In the genomic region with DNA sequence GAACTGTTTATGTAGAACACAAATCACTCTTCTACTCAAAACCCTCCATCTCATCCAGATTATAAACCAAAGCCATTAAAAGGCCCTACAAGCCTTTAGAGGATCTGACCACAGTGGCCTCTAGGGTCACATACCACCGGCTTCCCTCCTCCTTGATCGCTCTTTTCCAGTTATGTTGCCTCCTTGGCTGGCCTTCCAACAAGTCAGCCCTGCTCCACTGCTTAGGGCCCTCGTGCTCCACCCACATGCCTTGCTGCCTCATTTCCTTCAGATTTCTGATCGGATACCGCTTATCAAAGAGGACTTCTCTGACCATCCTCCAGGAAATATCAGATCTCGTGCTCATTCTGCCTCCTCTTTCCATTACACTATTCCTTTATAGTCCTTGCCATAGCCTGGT, we compare ENCODE assay signal across 16 cellular contexts.
"Had no signal": no experiment of that assay in that cellular context is flagged by ENCODE, and none has a peak within 500 bp of the region (broad histone marks: within the 10 kb centered on the region; RNA-seq: fewer than 3 reads in every experiment).

No MANE protein-coding gene starts in this region.

- H3K36me3 Mint-ChIP-seq: naive thymus-derived CD8-positive, alpha-beta T cell had no signal

- H3K4me3 ChIP-seq: dorsolateral prefrontal cortex, left lung, smooth muscle cell, suprapubic skin, upper lobe of right lung had no signal

- H3K27ac ChIP-seq: dorsolateral prefrontal cortex, left lung, neutrophil, suprapubic skin, upper lobe of right lung had no signal

- H3K4me1 Mint-ChIP-seq: naive thymus-derived CD8-positive, alpha-beta T cell had no signal

- H3K27me3 ChIP-seq: dorsolateral prefrontal cortex, left lung, suprapubic skin, upper lobe of right lung had no signal

- FAIRE-seq: kidney had no signal

- DNase-seq: activated CD4-positive, alpha-beta T cell treated with anti-CD3 and anti-CD28 coated beads, Interleukin-2, amount 50 U/mL, for 1 hour; activated CD8-positive, alpha-beta memory T cell treated with anti-CD3 and anti-CD28 coated beads for 24 hours; dorsolateral prefrontal cortex; endodermal cell; hypothalamus; kidney; left lung; naive thymus-derived CD8-positive, alpha-beta T cell; right cardiac atrium; upper lobe of right lung had no signal

- ATAC-seq: activated CD4-positive, CD25-positive, alpha-beta regulatory T cell treated with anti-CD3 and anti-CD28 coated beads, Interleukin-2, amount 50 U/mL, for 24 hours; left lung; naive thymus-derived CD8-positive, alpha-beta T cell; right cardiac atrium; upper lobe of right lung had no signal

- H3K36me3 ChIP-seq: left lung, neutrophil, suprapubic skin, upper lobe of right lung had no signal

- H3K4me2 ChIP-seq: smooth muscle cell had no signal

- H3K9me3 Mint-ChIP-seq: activated T-helper 1 cell treated with anti-CD3 and anti-CD28 coated beads, Interleukin-12 subunit alpha, Interleukin-12 subunit beta, Interleukin-2, Interleukin-4 antibody, amounts not matched to agents 30 ng/mL and 10 ng/mL and 1 ng/mL, durations not matched to agents 14 hours and 24 hours and 36 hours; endodermal cell; naive thymus-derived CD8-positive, alpha-beta T cell; stimulated activated naive CD8-positive, alpha-beta T cell treated with anti-CD3 and anti-CD28 coated beads, Interleukin-15, Interleukin-2, amounts not matched to agents 100 ng/mL and 50 ng/mL, for 24 hours had no signal

- H3K4me3 Mint-ChIP-seq: activated T-helper 1 cell treated with anti-CD3 and anti-CD28 coated beads, Interleukin-12 subunit alpha, Interleukin-12 subunit beta, Interleukin-2, Interleukin-4 antibody, amounts not matched to agents 30 ng/mL and 10 ng/mL and 1 ng/mL, durations not matched to agents 14 hours and 24 hours and 36 hours; endodermal cell; naive thymus-derived CD8-positive, alpha-beta T cell; stimulated activated naive CD8-positive, alpha-beta T cell treated with anti-CD3 and anti-CD28 coated beads, Interleukin-15, Interleukin-2, amounts not matched to agents 100 ng/mL and 50 ng/mL, for 24 hours had no signal

- H3K9me3 ChIP-seq: left lung, neutrophil, suprapubic skin, upper lobe of right lung had no signal

- H3K27ac Mint-ChIP-seq: activated T-helper 1 cell treated with anti-CD3 and anti-CD28 coated beads, Interleukin-12 subunit alpha, Interleukin-12 subunit beta, Interleukin-2, Interleukin-4 antibody, amounts not matched to agents 30 ng/mL and 10 ng/mL and 1 ng/mL, durations not matched to agents 14 hours and 24 hours and 36 hours; endodermal cell; naive thymus-derived CD8-positive, alpha-beta T cell; stimulated activated naive CD8-positive, alpha-beta T cell treated with anti-CD3 and anti-CD28 coated beads, Interleukin-15, Interleukin-2, amounts not matched to agents 100 ng/mL and 50 ng/mL, for 24 hours had no signal
